1 cellular context compared by ENCODE assay signal in the genomic region with DNA sequence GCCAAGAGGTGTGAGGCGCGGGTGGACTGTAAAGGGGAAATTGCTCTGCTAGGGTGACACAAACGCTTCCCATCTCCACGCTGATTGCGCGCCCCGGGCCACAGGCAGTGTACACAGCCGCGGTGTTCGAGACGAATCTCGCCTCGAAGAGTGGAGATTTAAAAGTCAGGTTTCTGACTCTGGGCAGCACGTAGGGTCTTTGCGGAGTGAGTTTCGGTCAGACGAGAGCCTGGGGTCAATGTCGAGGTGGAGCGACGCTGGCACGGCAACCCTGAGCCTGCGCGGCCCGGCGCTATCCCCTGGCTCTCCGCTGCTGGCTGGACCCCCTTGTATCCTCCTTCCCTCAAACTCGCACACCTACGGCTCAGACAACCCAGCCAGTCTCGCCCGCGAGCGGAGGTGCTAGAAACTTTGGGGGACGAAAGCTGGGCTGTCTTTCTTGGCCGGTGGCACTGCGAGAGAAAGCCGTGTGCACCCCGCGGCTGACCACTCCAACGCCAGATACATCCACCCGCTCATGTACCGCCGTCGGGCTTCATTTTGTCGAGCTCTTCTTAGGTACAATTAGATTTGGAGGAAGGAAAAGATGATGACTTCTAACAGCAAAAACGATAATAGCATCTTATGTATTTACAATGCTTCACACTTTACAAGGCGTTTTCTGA.
TF ChIP-seq lines count a peak whose summit lies in the region.

No MANE protein-coding gene starts in this region.

TF ChIP-seq in H1, 55 proteins besides CTCF, POLR2A, EP300 and RAD21:
- TF ChIP-seq SUZ12 (IDR thresholded peaks at IDR 0.05; ENCODE audit: low read length) = peak; percentile 94
- no peak for TF ChIP-seq EGR1 (IDR thresholded peaks at IDR 0.05; ENCODE audit: borderline replicate concordance, low read depth, low read length)
- TF ChIP-seq RNF2 (IDR thresholded peaks at IDR 0.05; ENCODE audit: borderline replicate concordance, low read depth, low read length, missing control alignments, poor library complexity, severe bottlenecking) = peak; percentile 96
- no peak for TF ChIP-seq CHD2 (IDR thresholded peaks at IDR 0.05; ENCODE audit: low read length)
- peak; percentile 79; the same call in 1 of the 2 replicates for TF ChIP-seq CBX8 (IDR thresholded peaks at IDR 0.05; ENCODE audit: borderline replicate concordance, low read depth, low read length)
- TF ChIP-seq KDM4A (IDR thresholded peaks at IDR 0.05; ENCODE audit: low read depth, low read length, severe bottlenecking) = peak; percentile 21
- TF ChIP-seq, protein P1, sequence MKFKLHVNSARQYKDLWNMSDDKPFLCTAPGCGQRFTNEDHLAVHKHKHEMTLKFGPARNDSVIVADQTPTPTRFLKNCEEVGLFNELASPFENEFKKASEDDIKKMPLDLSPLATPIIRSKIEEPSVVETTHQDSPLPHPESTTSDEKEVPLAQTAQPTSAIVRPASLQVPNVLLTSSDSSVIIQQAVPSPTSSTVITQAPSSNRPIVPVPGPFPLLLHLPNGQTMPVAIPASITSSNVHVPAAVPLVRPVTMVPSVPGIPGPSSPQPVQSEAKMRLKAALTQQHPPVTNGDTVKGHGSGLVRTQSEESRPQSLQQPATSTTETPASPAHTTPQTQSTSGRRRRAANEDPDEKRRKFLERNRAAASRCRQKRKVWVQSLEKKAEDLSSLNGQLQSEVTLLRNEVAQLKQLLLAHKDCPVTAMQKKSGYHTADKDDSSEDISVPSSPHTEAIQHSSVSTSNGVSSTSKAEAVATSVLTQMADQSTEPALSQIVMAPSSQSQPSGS (IDR thresholded peaks at IDR 0.05; ENCODE audit: low read length) = no peak
- TF ChIP-seq CEBPB (IDR thresholded peaks at IDR 0.05; ENCODE audit: low read depth, low read length) = no peak
- TF ChIP-seq ZNF274 (IDR thresholded peaks at IDR 0.05; ENCODE audit: borderline replicate concordance, extremely low read depth, low read length) = no peak
- peak; percentile 96 for TF ChIP-seq EZH2 (IDR thresholded peaks at IDR 0.05; ENCODE audit: low read depth, low read length, severe bottlenecking)
- no peak for TF ChIP-seq GTF2F1 (IDR thresholded peaks at IDR 0.05; ENCODE audit: borderline replicate concordance, low read depth, low read length)
- no peak for TF ChIP-seq SIX5 (IDR thresholded peaks at IDR 0.05; ENCODE audit: low read depth, low read length)
